9 cellular contexts compared by ENCODE assay signal in genomic region chr15:69523010-69524001, GRCh38.
DNase-seq lines count a peak whose midpoint lies in the region; ATAC-seq, FAIRE-seq and TF ChIP-seq lines count a peak whose summit lies in the region.
"Had no signal": no experiment of that assay in that cellular context is flagged by ENCODE, and none has a peak within 500 bp of the region (broad histone marks: within the 10 kb centered on the region; RNA-seq: fewer than 3 reads in every experiment).

No MANE protein-coding gene starts in this region.

- no peaks in the 10 kb centered on the region for H3K27me3 ChIP-seq in CD8-positive, alpha-beta T cell (ENCODE audit: insufficient read depth, low read length)
- no peaks in the 10 kb centered on the region; the same call in 1 of the 2 replicates for H3K27me3 ChIP-seq in OCI-LY1 (ENCODE audit: insufficient read depth, low read length)

- no peaks in the 10 kb centered on the region for H3K79me2 ChIP-seq in OCI-LY1 (ENCODE audit: insufficient read depth, low read length)

- no peak overlapping the region for H2AFZ ChIP-seq in OCI-LY1 (ENCODE audit: low read length)

- intact Hi-C loops in CD8-positive, alpha-beta T cell (cut with DNase I, micrococcal nuclease), result loop anchor here (1.0 to 5.0 kb wide), 3 partner anchors 934 to 964 kb away; no protein-coding TSS in a partner anchor

- peak; percentile 45 for TF ChIP-seq CTCF in CD8-positive, alpha-beta T cell (IDR thresholded peaks at IDR 0.05)
- TF ChIP-seq CTCF in OCI-LY1 (IDR thresholded peaks at IDR 0.05; ENCODE audit: low read length), result peak; percentile 70
- TF ChIP-seq CTCF in nephron (IDR thresholded peaks at IDR 0.05; ENCODE audit: unreplicated experiment in 3 of 3), result peak; percentile 80 to 91 (median 87)

- no peak overlapping the region for H3K27ac ChIP-seq in CD8-positive, alpha-beta T cell (ENCODE audit: low read depth, low read length)
- H3K27ac ChIP-seq in OCI-LY1 (ENCODE audit: low read depth, low read length, poor library complexity, severe bottlenecking), result no peak overlapping the region

- no peaks in the 10 kb centered on the region for H3F3A ChIP-seq in OCI-LY1 (ENCODE audit: insufficient read depth, low read length)

- no peaks in the 10 kb centered on the region for H3K36me3 Mint-ChIP-seq in CD8-positive, alpha-beta T cell
- H3K36me3 Mint-ChIP-seq in nephron (ENCODE audit: low read depth), result no peaks in the 10 kb centered on the region

- H3K9me3 Mint-ChIP-seq in CD8-positive, alpha-beta T cell, result no peaks in the 10 kb centered on the region
- no peaks in the 10 kb centered on the region for H3K9me3 Mint-ChIP-seq in nephron

- H3K9ac ChIP-seq in OCI-LY1 (ENCODE audit: low read length), result no peak overlapping the region

- peak; percentile 72 for FAIRE-seq in HTR-8/SVneo (lab: Jason Lieb, UNC)

- H3K4me1 Mint-ChIP-seq in CD8-positive, alpha-beta T cell (ENCODE audit: low read depth), result no peaks in the 10 kb centered on the region
- peaks cover 40% of the 10 kb centered on the region for H3K4me1 Mint-ChIP-seq in nephron
- H3K4me1 Mint-ChIP-seq: IgD-negative memory B cell had no signal

- H4K20me1 ChIP-seq in OCI-LY1 (ENCODE audit: insufficient read depth, low read length), result no peaks in the 10 kb centered on the region

- peak; percentile 29 to 78 (median 57) for DNase-seq in CD8-positive, alpha-beta T cell
- peak; percentile 81 for DNase-seq in HTR-8/SVneo (ENCODE audit: insufficient read length, low spot score)
- DNase-seq in activated T-cell treated with anti-CD3 and anti-CD28 coated beads for 1 hour (ENCODE audit: low read depth), result peak; percentile 61
- DNase-seq in stimulated activated naive CD4-positive, alpha-beta T cell (lab: John Stamatoyannopoulos, UW), result peak in 5 of 6 experiments; percentile 12 to 51 (median 31)

- H3K27me3 Mint-ChIP-seq in CD8-positive, alpha-beta T cell (ENCODE audit: low read depth), result peaks cover 11% of the 10 kb centered on the region
- H3K27me3 Mint-ChIP-seq in nephron (ENCODE audit: low read depth), result peaks cover 47% of the 10 kb centered on the region

- no peaks in the 10 kb centered on the region for H3K36me3 ChIP-seq in CD8-positive, alpha-beta T cell (ENCODE audit: insufficient read depth, low read length)
- no peaks in the 10 kb centered on the region for H3K36me3 ChIP-seq in OCI-LY1 (ENCODE audit: insufficient read depth, low read length)

- H3K9me2 ChIP-seq in OCI-LY1 (ENCODE audit: low read depth, low read length), result no peaks in the 10 kb centered on the region

- no peaks in the 10 kb centered on the region for H3K9me3 ChIP-seq in CD8-positive, alpha-beta T cell (ENCODE audit: low read length)
- no peaks in the 10 kb centered on the region for H3K9me3 ChIP-seq in OCI-LY1 (ENCODE audit: low read length)

- no peak overlapping the region for H3K4me3 Mint-ChIP-seq in CD8-positive, alpha-beta T cell
- peak overlapping the region in 1 of 3 experiments; percentile 15 for H3K4me3 Mint-ChIP-seq in nephron
- H3K4me3 Mint-ChIP-seq: IgD-negative memory B cell had no signal

- peak; percentile 40 for ATAC-seq in CD8-positive, alpha-beta T cell
- ATAC-seq in esophagus mucosa (peak; percentile 87), GM19324 (IDR thresholded peaks at IDR 0.05; ENCODE audit: low FRiP score, unreplicated experiment) (no peak)

- no peak overlapping the region for H3K27ac Mint-ChIP-seq in CD8-positive, alpha-beta T cell
- peak overlapping the region; percentile 8 to 26 (median 15) for H3K27ac Mint-ChIP-seq in nephron
- H3K27ac Mint-ChIP-seq: IgD-negative memory B cell had no signal

- no peaks in the 10 kb centered on the region for H3K4me1 ChIP-seq in CD8-positive, alpha-beta T cell (ENCODE audit: insufficient read depth, low read length)
- H3K4me1 ChIP-seq in OCI-LY1 (ENCODE audit: insufficient read depth, low read length, severe bottlenecking), result no peaks in the 10 kb centered on the region

- POLR2A ChIA-PET in CD8-positive, alpha-beta T cell (lab: Charles Lee), result no interaction called here

- no peak overlapping the region for H3K4me2 ChIP-seq in OCI-LY1 (ENCODE audit: low read length)

- H3K4me3 ChIP-seq in CD8-positive, alpha-beta T cell (ENCODE audit: low read depth, low read length), result no peak overlapping the region
- no peak overlapping the region for H3K4me3 ChIP-seq in OCI-LY1 (ENCODE audit: low read depth, low read length, poor library complexity, severe bottlenecking)

- CTCF ChIA-PET in CD8-positive, alpha-beta T cell (lab: Charles Lee), result interaction anchor here (0.7 to 1.2 kb wide), 5 partner anchors 39 to 964 kb away, joined by 3 read pairs; no protein-coding TSS in a partner anchor

Comparison
In these comparisons a context has a peak if more than half of its experiments do, and no peak if none do; other contexts are left out.
1. DNase-seq: peak in every context shown above with its lines; median percentile 81 in HTR-8/SVneo; 61 in activated T-cell treated with anti-CD3 and anti-CD28 coated beads for 1 hour; 57 in CD8-positive, alpha-beta T cell; 31 in stimulated activated naive CD4-positive, alpha-beta T cell.